In genomic region chr2:241561811-241562210, GRCh38 we compare ENCODE assay signal across 9 cellular contexts. TPM values are rescaled to one million over a fixed set of nuclear protein-coding genes. Genes with fewer than 3 reads are reported as not detected.
DNase-seq lines count a peak whose midpoint lies in the region; TF ChIP-seq lines count a peak whose summit lies in the region.
"Had no signal": no experiment of that assay in that cellular context is flagged by ENCODE, and none has a peak within 500 bp of the region (broad histone marks: within the 10 kb centered on the region; RNA-seq: fewer than 3 reads in every experiment).

No MANE protein-coding gene starts in this region.

- H2AFZ ChIP-seq in H9 (ENCODE audit: low read length), result no peak overlapping the region

- H3K27me3 ChIP-seq in H9 (ENCODE audit: insufficient read depth, low read length), result no peaks in the 10 kb centered on the region

- H3K18ac ChIP-seq in H9 (ENCODE audit: insufficient read length, low read depth, low read length), result no peak overlapping the region

- H2BK20ac ChIP-seq in H9 (ENCODE audit: low read depth, low read length, poor library complexity, severe bottlenecking), result no peak overlapping the region

- no peaks in the 10 kb centered on the region for H3K9me3 ChIP-seq in H9 (ENCODE audit: control insufficient read depth, low read depth, low read length)

- no peak overlapping the region for H3K23ac ChIP-seq in H9 (ENCODE audit: insufficient read length, low read depth, low read length)

- no peak for TF ChIP-seq CTCF in H9 (conservative IDR thresholded peaks at IDR 0.05)
- no peak for TF ChIP-seq CTCF in astrocyte of the spinal cord (IDR thresholded peaks at IDR 0.05; ENCODE audit: low read depth, low read length)

- H4K5ac ChIP-seq in H9 (ENCODE audit: insufficient read length, low read depth, low read length), result no peak overlapping the region

- H3K79me2 ChIP-seq in H9 (ENCODE audit: insufficient read depth, low read length), result no peaks in the 10 kb centered on the region; the same call in 1 of the 2 replicates

- H3K4me3 ChIP-seq in astrocyte of the spinal cord (ENCODE audit: low read depth, low read length) (no peak overlapping the region), skeletal muscle cell (ENCODE audit: low read depth, low read length) (no peak overlapping the region)
- H3K4me3 ChIP-seq: GM12878 had no signal

- no peaks in the 10 kb centered on the region for H3K4me1 ChIP-seq in H9 (ENCODE audit: insufficient read depth, low read length)

- no peaks in the 10 kb centered on the region for H3K79me1 ChIP-seq in H9 (ENCODE audit: insufficient read depth, low read depth, low read length, poor library complexity, severe bottlenecking)

- H4K8ac ChIP-seq in H9 (replicated peaks; ENCODE audit: insufficient read length, low read depth, low read length), result no peak overlapping the region

- peaks cover 2 to 8% (median 3%) of the 10 kb centered on the region in 3 experiments; a peak in 4 of 7 replicates for H3K36me3 Mint-ChIP-seq in H9 (ENCODE audit: insufficient read depth in 1 of 3, low read depth in 3 of 3)

- no peak overlapping the region for H2BK15ac ChIP-seq in H9 (ENCODE audit: low read depth, low read length)

- no peak overlapping the region for H2AK5ac ChIP-seq in H9 (ENCODE audit: insufficient read length, low read length)

- H3K9me3 Mint-ChIP-seq in H9, result peaks cover 0 to 2% of the 10 kb centered on the region in 2 experiments; a peak in 2 of 5 replicates

- peak; percentile 52 for DNase-seq in H9
- peak; percentile 72 for DNase-seq in astrocyte of the spinal cord (ENCODE audit: low read depth, low spot score)
- DNase-seq in hepatic stellate cell (ENCODE audit: low spot score), result peak; percentile 87
- DNase-seq in skeletal muscle cell (ENCODE audit: low read depth), result peak; percentile 31
- no peak for DNase-seq in NCI-H345 treated with DMSO at 0.1 percent for 48 hours (lab: John Stamatoyannopoulos, UW; ENCODE audit: unreplicated experiment)
- no peak for DNase-seq in cortex of kidney (lab: John Stamatoyannopoulos, UW)
- no peak for DNase-seq in NCI-H2227 treated with DMSO at 0.1 percent for 48 hours (lab: John Stamatoyannopoulos, UW)
- no peak for DNase-seq in DMS 273 (lab: John Stamatoyannopoulos, UW; ENCODE audit: unreplicated experiment)

- H3K4me2 ChIP-seq in H9 (ENCODE audit: insufficient read depth, insufficient read length, low read length), result no peak overlapping the region

- H3K4me1 Mint-ChIP-seq in H9, result peaks cover 8 to 19% of the 10 kb centered on the region in 2 experiments; a peak in 3 of 4 replicates

- no peak overlapping the region for H3K27ac Mint-ChIP-seq in H9

- no peak overlapping the region for H3K14ac ChIP-seq in H9 (ENCODE audit: insufficient read depth, low read length)

- H3K4me3 Mint-ChIP-seq in H9, result no peak overlapping the region

- no peak overlapping the region for H3K56ac ChIP-seq in H9 (ENCODE audit: insufficient read length, low read depth, low read length)

- no peaks in the 10 kb centered on the region; the same call in 1 of the 2 replicates for H3K27me3 Mint-ChIP-seq in H9 (ENCODE audit: low read depth)

- WGBS in H9 (ENCODE audit: extremely low coverage, insufficient read length, low lambda C conversion rate), result no CpG with 5 or more reads among the region's 18 CpGs

- H3K9ac ChIP-seq in H9 (ENCODE audit: extremely low read depth, insufficient read length, low read length), result no peak overlapping the region

- no peaks in the 10 kb centered on the region for H4K20me1 ChIP-seq in H9 (ENCODE audit: control insufficient read depth, insufficient read depth, insufficient read length)

- no peak overlapping the region for H2BK12ac ChIP-seq in H9 (ENCODE audit: insufficient read length, low read depth, low read length)

- H3K4ac ChIP-seq in H9 (ENCODE audit: low read depth, low read length), result no peak overlapping the region

- no peak overlapping the region for H2BK5ac ChIP-seq in H9 (ENCODE audit: insufficient read length, low read length)

- peaks cover 6% of the 10 kb centered on the region for H3K23me2 ChIP-seq in H9 (ENCODE audit: insufficient read length, low read depth, low read length, poor library complexity, severe bottlenecking)

- no peak overlapping the region for H3T11ph ChIP-seq in H9 (ENCODE audit: low read length)

- H4K91ac ChIP-seq in H9 (ENCODE audit: insufficient read length, low read depth, low read length), result no peak overlapping the region

- in situ Hi-C loops in astrocyte of the spinal cord (cut with HindIII; ENCODE audit: low sequenced_read_pairs), result no loop called here

- no peak overlapping the region for H3K27ac ChIP-seq in H9 (ENCODE audit: insufficient read length, low read depth, low read length)

- no peak overlapping the region for H2BK120ac ChIP-seq in H9 (ENCODE audit: low read depth, low read length, poor library complexity, severe bottlenecking)

RNA-seq across cellular contexts. Expression of gene BOK, which starts 3.3 kb away (rescaled TPM):
- 33.9 and 35.6 TPM in 2 replicates for total RNA-seq in H9 (2021)

RNA-seq across cellular contexts. Expression of gene STK25, which starts 53.4 kb away (rescaled TPM):
- total RNA-seq in H9 (2021), result 189 TPM in 2 replicates

Comparison
In these comparisons a context has a peak if more than half of its experiments do, and no peak if none do; other contexts are left out.
1. DNase-seq: peak in H9 (single experiment), astrocyte of the spinal cord (single experiment), hepatic stellate cell (single experiment) and skeletal muscle cell (single experiment); none in NCI-H345 treated with DMSO at 0.1 percent for 48 hours (single experiment), cortex of kidney (single experiment), NCI-H2227 treated with DMSO at 0.1 percent for 48 hours (single experiment) and DMS 273 (single experiment).